9 cellular contexts compared by ENCODE assay signal in the genomic region with DNA sequence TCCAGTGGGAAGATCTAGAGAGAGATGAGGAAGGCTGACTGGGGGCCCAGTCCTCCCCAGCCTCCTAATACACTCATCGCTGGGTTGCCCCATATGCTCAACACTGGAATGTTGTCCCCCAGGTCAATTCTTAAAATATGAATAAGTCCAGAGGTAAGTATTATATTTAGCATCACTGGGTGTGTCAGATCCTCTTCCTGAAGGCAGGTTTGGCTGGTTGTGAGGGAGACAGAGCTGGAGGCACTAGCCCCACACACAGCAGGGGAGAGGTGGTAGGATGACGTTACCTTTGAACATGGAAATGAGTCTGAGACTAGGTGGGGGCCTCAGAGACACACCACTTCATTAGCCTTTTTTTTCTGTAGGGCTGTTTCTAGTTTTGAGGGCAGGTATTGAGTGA. TPM values are rescaled to one million over a fixed set of nuclear protein-coding genes. Genes with fewer than 3 reads are reported as not detected.
DNase-seq lines count a peak whose midpoint lies in the region; ATAC-seq and TF ChIP-seq lines count a peak whose summit lies in the region.
"Had no signal": no experiment of that assay in that cellular context is flagged by ENCODE, and none has a peak within 500 bp of the region (broad histone marks: within the 10 kb centered on the region; RNA-seq: fewer than 3 reads in every experiment).

No MANE protein-coding gene starts in this region.

- H3K9me3 ChIP-seq in AG04450 (ENCODE audit: control insufficient read depth, insufficient read depth, low read length) (no peaks in the 10 kb centered on the region), adipocyte (ENCODE audit: control insufficient read depth, low read length) (no peaks in the 10 kb centered on the region), gastroesophageal sphincter (no peaks in the 10 kb centered on the region), sigmoid colon (no peaks in the 10 kb centered on the region)

- TF ChIP-seq EP300 in gastroesophageal sphincter (IDR thresholded peaks at IDR 0.05) (no peak), sigmoid colon (IDR thresholded peaks at IDR 0.05) (no peak)

- H3K27ac ChIP-seq in AG04450 (ENCODE audit: low read depth, low read length) (peak overlapping the region; percentile 90), gastroesophageal sphincter (peak overlapping the region; percentile 88 to 96 (median 90)), sigmoid colon (peak overlapping the region; percentile 86 to 92 (median 90))

- H3K27me3 ChIP-seq in AG04450 (ENCODE audit: control insufficient read depth, insufficient read depth, low read length), result no peaks in the 10 kb centered on the region
- H3K27me3 ChIP-seq in adipocyte (replicated peaks; ENCODE audit: control insufficient read depth, insufficient read depth, low read length), result no peaks in the 10 kb centered on the region
- no peaks in the 10 kb centered on the region for H3K27me3 ChIP-seq in gastroesophageal sphincter
- no peaks in the 10 kb centered on the region for H3K27me3 ChIP-seq in sigmoid colon

- no peaks in the 10 kb centered on the region for H3K36me3 ChIP-seq in adipocyte (ENCODE audit: control insufficient read depth, insufficient read depth, low read length, severe bottlenecking)
- no peaks in the 10 kb centered on the region for H3K36me3 ChIP-seq in gastroesophageal sphincter
- H3K36me3 ChIP-seq in sigmoid colon, result no peaks in the 10 kb centered on the region

- H3K9ac ChIP-seq in adipocyte (ENCODE audit: low read length), result peak overlapping the region; percentile 86

- H3K4me3 Mint-ChIP-seq in effector memory CD8-positive, alpha-beta T cell, result no peak overlapping the region
- H3K4me3 Mint-ChIP-seq: memory B cell had no signal

- CTCF ChIA-PET in AG04450 (lab: Charles Lee), result interaction anchor here (1.7 to 5.5 kb wide), 2 partner anchors 8 to 181 kb away, joined by 12 to 45 read pairs; no protein-coding TSS in a partner anchor

- H3K27ac Mint-ChIP-seq in effector memory CD8-positive, alpha-beta T cell, result no peak overlapping the region
- H3K27ac Mint-ChIP-seq: memory B cell had no signal

- H3K27me3 Mint-ChIP-seq in effector memory CD8-positive, alpha-beta T cell, result peaks cover 6 to 14% of the 10 kb centered on the region in 2 donors

- no peak for TF ChIP-seq POLR2A in gastroesophageal sphincter (IDR thresholded peaks at IDR 0.05)
- no peak for TF ChIP-seq POLR2A in sigmoid colon (IDR thresholded peaks at IDR 0.05)

- POLR2A ChIA-PET in AG04450 (lab: Yijun Ruan, JAX), result interaction anchor here (3.7 kb wide), 1 partner anchor 8 kb away, joined by 18 read pairs; no protein-coding TSS in a partner anchor

- intact Hi-C loops in sigmoid colon (cut with DNase I), result no loop called here

- no peak for ATAC-seq in gastroesophageal sphincter
- no peak for ATAC-seq in stimulated activated naive CD8-positive, alpha-beta T cell treated with anti-CD3 and anti-CD28 coated beads, Interleukin-15, Interleukin-2, amounts not matched to agents 100 U/mL and 50 U/mL, for 24 hours
- ATAC-seq in effector memory CD8-positive, alpha-beta T cell (replicated peaks), result no peak

- no peaks in the 10 kb centered on the region for H3K4me1 Mint-ChIP-seq in effector memory CD8-positive, alpha-beta T cell (ENCODE audit: low read depth in 2 of 2)
- H3K4me1 Mint-ChIP-seq: memory B cell had no signal

- 88 to 100% methylated on average over 2 of the region's 2 CpGs for WGBS in gastroesophageal sphincter (ENCODE audit: low coverage in 1 of 2), 2 donors
- WGBS in sigmoid colon, 2 donors, result 91 to 92% methylated on average over 2 of the region's 2 CpGs

- TF ChIP-seq CTCF in AG04450 (IDR thresholded peaks at IDR 0.05; ENCODE audit: low read depth, low read length) (no peak), gastroesophageal sphincter (IDR thresholded peaks at IDR 0.05) (no peak), sigmoid colon (IDR thresholded peaks at IDR 0.05) (no peak)

- H3K4me3 ChIP-seq in AG04450 (ENCODE audit: low read depth, low read length), result no peak overlapping the region
- peak overlapping the region; percentile 65 for H3K4me3 ChIP-seq in adipocyte (ENCODE audit: low read length)
- no peak overlapping the region for H3K4me3 ChIP-seq in gastroesophageal sphincter
- no peak overlapping the region for H3K4me3 ChIP-seq in sigmoid colon

- no peaks in the 10 kb centered on the region for H3K36me3 Mint-ChIP-seq in effector memory CD8-positive, alpha-beta T cell (ENCODE audit: insufficient read depth)
- H3K36me3 Mint-ChIP-seq: memory B cell had no signal

- H3K4me1 ChIP-seq in adipocyte (ENCODE audit: control insufficient read depth, insufficient read depth, low read length), result peaks cover 49% of the 10 kb centered on the region
- peaks cover 34 to 90% (median 40%) of the 10 kb centered on the region in 3 donors for H3K4me1 ChIP-seq in gastroesophageal sphincter
- peaks cover 0 to 77% (median 62%) of the 10 kb centered on the region in 4 donors for H3K4me1 ChIP-seq in sigmoid colon

- no peaks in the 10 kb centered on the region for H3K9me3 Mint-ChIP-seq in effector memory CD8-positive, alpha-beta T cell
- H3K9me3 Mint-ChIP-seq: memory B cell had no signal

- DNase-seq in AG04450 (ENCODE audit: low read depth, low spot score), result no peak
- DNase-seq in adipocyte (ENCODE audit: low read depth), result no peak
- DNase-seq in sigmoid colon, result no peak
- DNase-seq in occipital lobe (lab: John Stamatoyannopoulos, UW), result no peak
- no peak for DNase-seq in C1 segment of cervical spinal cord (lab: John Stamatoyannopoulos, UW)
- DNase-seq in stimulated activated naive CD8-positive, alpha-beta T cell treated with anti-CD3 and anti-CD28 coated beads, Interleukin-15, Interleukin-2, amounts not matched to agents 100 U/mL and 50 U/mL, for 24 hours, result no peak
- no peak for DNase-seq in effector memory CD8-positive, alpha-beta T cell

RNA-seq across cellular contexts. Expression of a gene that starts 42.6 kb away (rescaled TPM):
- polyA plus RNA-seq in AG04450 (2011; rRNA removed), result 3.2 and 3.4 TPM in 2 replicates
- 2.6 and 3.3 TPM in 2 replicates for polyA minus RNA-seq in AG04450 (2011; rRNA and poly(A)+ RNA removed)
- 1 to 10 TPM in 3 of 4 donors, under 1 TPM in 1; 0.47 to 3.9 (median 1.2) TPM for total RNA-seq in gastroesophageal sphincter
- total RNA-seq in sigmoid colon, result 1 to 10 TPM; 1.2 to 4.7 (median 2.2) TPM
- 10 to 100 TPM; 12.5 to 28.5 (median 18.6) TPM for polyA plus RNA-seq in sigmoid colon
- total RNA-seq in occipital lobe, result 2.2 TPM
